In genomic region chr14:51236314-51236713, GRCh38 we compare ENCODE assay signal across 18 cellular contexts. TPM values are rescaled to one million over a fixed set of nuclear protein-coding genes. Genes with fewer than 3 reads are reported as not detected.
DNase-seq lines count a peak whose midpoint lies in the region; ATAC-seq, FAIRE-seq and TF ChIP-seq lines count a peak whose summit lies in the region.
"Had no signal": no experiment of that assay in that cellular context is flagged by ENCODE, and none has a peak within 500 bp of the region (broad histone marks: within the 10 kb centered on the region; RNA-seq: fewer than 3 reads in every experiment).

No MANE protein-coding gene starts in this region.

- POLR2A ChIA-PET in A673 (lab: Charles Lee; ENCODE audit: low non-redundant PET): no interaction called here
- POLR2A ChIA-PET in HEK293T (lab: Yijun Ruan, JAX): no interaction called here

- H3K4me1 ChIP-seq in A673 (ENCODE audit: insufficient read depth, low read length, poor library complexity, severe bottlenecking) (peaks cover 3% of the 10 kb centered on the region), SJCRH30 (peaks cover 5% of the 10 kb centered on the region; the same call in 1 of the 2 replicates)

- ATAC-seq in HG03354 (IDR thresholded peaks at IDR 0.05; ENCODE audit: poor library complexity, severe bottlenecking, unreplicated experiment): no peak
- ATAC-seq: left ventricle myocardium superior; naive thymus-derived CD4-positive, alpha-beta T cell had no signal

- intact Hi-C loops in A673 (cut with micrococcal nuclease; ENCODE audit: unreplicated experiment): no loop called here

- H3K27ac ChIP-seq in A673 (ENCODE audit: low read depth, low read length, poor library complexity, severe bottlenecking): no peak overlapping the region
- H3K27ac ChIP-seq in SJCRH30: no peak overlapping the region
- H3K27ac ChIP-seq: KMS-11 had no signal

- TF ChIP-seq CTCF in A673 (conservative IDR thresholded peaks at IDR 0.05; ENCODE audit: low read depth, low read length) (no peak), fibroblast of pulmonary artery (IDR thresholded peaks at IDR 0.05; ENCODE audit: low read length, missing control alignments) (no peak)

- TF ChIP-seq POLR2A in GM12892 (IDR thresholded peaks at IDR 0.05; ENCODE audit: low read depth, low read length): no peak

- no TSS peak for BruUV-seq in A673 (replicated peaks; lab: Mats Ljungman, UMichigan)

- H3K36me3 ChIP-seq in A673 (ENCODE audit: insufficient read depth, low read length, poor library complexity, severe bottlenecking) (no peaks in the 10 kb centered on the region), SJCRH30 (no peaks in the 10 kb centered on the region)

- FAIRE-seq in GM12892 (lab: Jason Lieb, UNC): no peak
- FAIRE-seq: colon had no signal

- no peaks in the 10 kb centered on the region for H3K27me3 ChIP-seq in A673 (replicated peaks; ENCODE audit: insufficient read depth, low read depth, low read length, poor library complexity)
- H3K27me3 ChIP-seq in SJCRH30: no peaks in the 10 kb centered on the region

- DNase-seq in A673 (ENCODE audit: low spot score) (peak; percentile 52), HEK293T (ENCODE audit: extremely low spot score) (no peak), RPMI7951 (ENCODE audit: low read depth) (peak; percentile 45), fibroblast of pulmonary artery (ENCODE audit: low read depth) (peak; percentile 39), NCI-H510A (lab: John Stamatoyannopoulos, UW) (no peak), SJCRH30 (no peak), GM12892 (ENCODE audit: insufficient read length) (no peak)
- DNase-seq: activated CD8-positive, alpha-beta memory T cell treated with anti-CD3 and anti-CD28 coated beads, Interleukin-2, amount 50 U/mL, for 48 hours; H7; left ventricle myocardium superior; naive thymus-derived CD4-positive, alpha-beta T cell; NCI-H1930; NCI-H82; stimulated activated CD4-positive, alpha-beta T cell treated with anti-CD3 and anti-CD28 coated beads, Interleukin-12 subunit alpha, Interleukin-12 subunit beta, amount 100 ng/mL, for 4 hours; substantia nigra had no signal

- H3K9me3 ChIP-seq in A673 (ENCODE audit: low read depth, low read length, poor library complexity, severe bottlenecking): no peaks in the 10 kb centered on the region
- H3K9me3 ChIP-seq in SJCRH30 (replicated peaks): no peaks in the 10 kb centered on the region

- H3K4me3 ChIP-seq in A673 (ENCODE audit: low read depth, low read length, poor library complexity, severe bottlenecking): no peak overlapping the region
- no peak overlapping the region for H3K4me3 ChIP-seq in fibroblast of pulmonary artery (replicated peaks; ENCODE audit: low read depth, low read length)
- H3K4me3 ChIP-seq in SJCRH30: no peak overlapping the region

- CTCF ChIA-PET in A673 (lab: Charles Lee): no interaction called here
- CTCF ChIA-PET in HEK293T (lab: Yijun Ruan, JAX): no interaction called here

TF ChIP-seq in HEK293T, 16 proteins besides CTCF, POLR2A, EP300 and RAD21:
- TF ChIP-seq TARDBP (IDR thresholded peaks at IDR 0.05) (no peak), SUZ12 (IDR thresholded peaks at IDR 0.05) (no peak)
- TF ChIP-seq, protein P1, sequence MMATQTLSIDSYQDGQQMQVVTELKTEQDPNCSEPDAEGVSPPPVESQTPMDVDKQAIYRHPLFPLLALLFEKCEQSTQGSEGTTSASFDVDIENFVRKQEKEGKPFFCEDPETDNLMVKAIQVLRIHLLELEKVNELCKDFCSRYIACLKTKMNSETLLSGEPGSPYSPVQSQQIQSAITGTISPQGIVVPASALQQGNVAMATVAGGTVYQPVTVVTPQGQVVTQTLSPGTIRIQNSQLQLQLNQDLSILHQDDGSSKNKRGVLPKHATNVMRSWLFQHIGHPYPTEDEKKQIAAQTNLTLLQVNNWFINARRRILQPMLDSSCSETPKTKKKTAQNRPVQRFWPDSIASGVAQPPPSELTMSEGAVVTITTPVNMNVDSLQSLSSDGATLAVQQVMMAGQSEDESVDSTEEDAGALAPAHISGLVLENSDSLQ (IDR thresholded peaks at IDR 0.05): 0 out of 2 replicates have a peak, but pooled peaks have one; percentile 22

RNA-seq across cellular contexts. Expression of gene TMX1, which starts 3.7 kb away (rescaled TPM):
- total RNA-seq in A673 (2021): 57.0 and 60.1 TPM in 2 replicates
- total RNA-seq in RPMI7951 (2014; rRNA removed; shearing (Covaris generic)): 87.8 and 110 TPM in 2 replicates
- total RNA-seq in SJCRH30 (2014; rRNA removed; shearing (Covaris generic)): 42.8 and 47.7 TPM in 2 replicates
- polyA plus RNA-seq in GM12892 (2012; ENCODE audit: missing spikeins): 41.8 TPM

Comparison
In these comparisons a context has a peak if more than half of its experiments do, and no peak if none do; other contexts are left out.
1. DNase-seq: peak in A673 (single experiment), RPMI7951 (single experiment) and fibroblast of pulmonary artery (single experiment); none in HEK293T (single experiment), NCI-H510A (single experiment), SJCRH30 (0 of 2) and GM12892 (single experiment).